ENCODE assay signal across 1 cellular context in the genomic region with DNA sequence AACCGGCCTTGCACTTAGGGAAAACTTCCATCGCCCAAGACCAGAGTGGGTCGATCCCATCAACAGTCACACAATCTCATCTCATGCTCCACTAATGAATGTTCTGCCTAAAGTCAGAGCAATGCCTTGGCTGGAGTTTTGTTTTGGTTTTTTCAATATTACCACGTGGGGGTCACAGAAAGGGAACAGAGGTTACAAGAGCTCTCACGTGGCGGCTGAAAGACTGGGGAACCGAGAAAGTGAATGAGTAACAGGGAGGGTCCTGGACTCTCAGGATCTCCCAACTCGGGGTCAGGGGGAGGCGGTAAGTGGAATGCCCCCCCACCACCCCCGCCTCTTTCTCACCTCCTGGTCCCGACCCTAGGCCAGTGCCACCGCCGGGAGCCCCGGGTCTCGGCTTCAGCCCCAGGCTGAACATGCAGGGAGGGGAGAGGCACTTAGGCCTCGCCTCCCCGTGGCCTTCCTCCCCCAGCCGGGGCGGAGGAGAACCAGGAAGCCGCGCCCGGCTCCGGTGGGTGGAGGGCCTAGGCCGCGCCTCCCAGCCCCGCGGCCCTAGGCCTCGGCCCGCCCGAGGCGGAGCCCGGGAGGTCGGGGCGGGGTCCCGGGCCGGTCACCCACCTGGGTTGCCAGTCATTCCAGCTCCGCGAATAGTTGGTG.
TF ChIP-seq lines count a peak whose summit lies in the region.

No MANE protein-coding gene starts in this region.

TF ChIP-seq in HepG2, 621 proteins besides CTCF, POLR2A, EP300 and RAD21 (continued from another document):
- TF ChIP-seq UBTF (CRISPR knock-in tag; IDR thresholded peaks at IDR 0.05) (peak; percentile 62; the same call in 1 of the 2 replicates), ZNF770 (CRISPR knock-in tag; IDR thresholded peaks at IDR 0.05) (0 out of 2 replicates have a peak, but pooled peaks have one; percentile 5), SAP130 (CRISPR knock-in tag; IDR thresholded peaks at IDR 0.05; ENCODE audit: low read depth) (peak; percentile 67), ZNF616 (CRISPR knock-in tag; IDR thresholded peaks at IDR 0.05; ENCODE audit: low read depth) (peak; percentile 8; the same call in 1 of the 2 replicates), PATZ1 (CRISPR knock-in tag; IDR thresholded peaks at IDR 0.05) (peak; percentile 48; the same call in 1 of the 2 replicates), PRDM10 (CRISPR knock-in tag; IDR thresholded peaks at IDR 0.05; ENCODE audit: low read depth) (peak; percentile 65; the same call in 1 of the 2 replicates), MNT (IDR thresholded peaks at IDR 0.05) (peak; percentile 97), BHLHE40 (IDR thresholded peaks at IDR 0.05; ENCODE audit: low read length) (peak; percentile 6; the same call in 1 of the 2 replicates), RARA (CRISPR knock-in tag; IDR thresholded peaks at IDR 0.05) (peak; percentile 29; the same call in 1 of the 2 replicates), FOXK2 (IDR thresholded peaks at IDR 0.05) (peak; percentile 70), ZSCAN20 (CRISPR knock-in tag; IDR thresholded peaks at IDR 0.05; ENCODE audit: borderline replicate concordance) (0 out of 2 replicates have a peak, but pooled peaks have one; percentile 3), ZFY (CRISPR knock-in tag; IDR thresholded peaks at IDR 0.05) (peak; percentile 66)
- TF ChIP-seq, protein P1, sequence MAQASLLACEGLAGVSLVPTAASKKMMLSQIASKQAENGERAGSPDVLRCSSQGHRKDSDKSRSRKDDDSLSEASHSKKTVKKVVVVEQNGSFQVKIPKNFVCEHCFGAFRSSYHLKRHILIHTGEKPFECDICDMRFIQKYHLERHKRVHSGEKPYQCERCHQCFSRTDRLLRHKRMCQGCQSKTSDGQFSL (CRISPR knock-in tag; IDR thresholded peaks at IDR 0.05) = 0 out of 2 replicates have a peak, but pooled peaks have one; percentile 39
- TF ChIP-seq, protein P2, sequence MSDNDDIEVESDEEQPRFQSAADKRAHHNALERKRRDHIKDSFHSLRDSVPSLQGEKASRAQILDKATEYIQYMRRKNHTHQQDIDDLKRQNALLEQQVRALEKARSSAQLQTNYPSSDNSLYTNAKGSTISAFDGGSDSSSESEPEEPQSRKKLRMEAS (IDR thresholded peaks at IDR 0.05) = peak; percentile 58
- TF ChIP-seq, protein P3, sequence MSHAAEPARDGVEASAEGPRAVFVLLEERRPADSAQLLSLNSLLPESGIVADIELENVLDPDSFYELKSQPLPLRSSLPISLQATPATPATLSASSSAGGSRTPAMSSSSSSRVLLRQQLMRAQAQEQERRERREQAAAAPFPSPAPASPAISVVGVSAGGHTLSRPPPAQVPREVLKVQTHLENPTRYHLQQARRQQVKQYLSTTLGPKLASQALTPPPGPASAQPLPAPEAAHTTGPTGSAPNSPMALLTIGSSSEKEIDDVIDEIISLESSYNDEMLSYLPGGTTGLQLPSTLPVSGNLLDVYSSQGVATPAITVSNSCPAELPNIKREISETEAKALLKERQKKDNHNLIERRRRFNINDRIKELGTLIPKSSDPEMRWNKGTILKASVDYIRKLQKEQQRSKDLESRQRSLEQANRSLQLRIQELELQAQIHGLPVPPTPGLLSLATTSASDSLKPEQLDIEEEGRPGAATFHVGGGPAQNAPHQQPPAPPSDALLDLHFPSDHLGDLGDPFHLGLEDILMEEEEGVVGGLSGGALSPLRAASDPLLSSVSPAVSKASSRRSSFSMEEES (CRISPR knock-in tag; IDR thresholded peaks at IDR 0.05) = 0 out of 2 replicates have a peak, but pooled peaks have one; percentile 20
